ENCODE assay signal across 10 cellular contexts in genomic region chr7:50783304-50783703, GRCh38. TPM values are rescaled to one million over a fixed set of nuclear protein-coding genes. Genes with fewer than 3 reads are reported as not detected.
DNase-seq lines count a peak whose midpoint lies in the region; ATAC-seq and TF ChIP-seq lines count a peak whose summit lies in the region.
"Had no signal": no experiment of that assay in that cellular context is flagged by ENCODE, and none has a peak within 500 bp of the region (broad histone marks: within the 10 kb centered on the region; RNA-seq: fewer than 3 reads in every experiment).

No MANE protein-coding gene starts in this region.

- H3K4me1 ChIP-seq in right cardiac atrium (ENCODE audit: control insufficient read depth, insufficient read depth, low read length), result peaks cover 20% of the 10 kb centered on the region
- H3K4me1 ChIP-seq in body of pancreas, result peaks cover 92% of the 10 kb centered on the region
- peaks cover 13 to 36% of the 10 kb centered on the region in 2 donors for H3K4me1 ChIP-seq in muscle layer of duodenum (ENCODE audit: control insufficient read depth in 1 of 2, insufficient read depth in 2 of 2, low read length in 2 of 2)
- peaks cover 3% of the 10 kb centered on the region for H3K4me1 ChIP-seq in upper lobe of right lung

- 51% methylated on average over 6 of the region's 6 CpGs for WGBS in right cardiac atrium
- 34 to 43% methylated on average over 6 of the region's 6 CpGs for WGBS in body of pancreas, 2 donors

- TF ChIP-seq POLR2A in body of pancreas (IDR thresholded peaks at IDR 0.05), result no peak

- ATAC-seq in right cardiac atrium (peak in 1 of 2 donors; percentile 8), left ventricle myocardium superior (no peak), body of pancreas (no peak), upper lobe of right lung (no peak), HG03460 (IDR thresholded peaks at IDR 0.05; ENCODE audit: unreplicated experiment) (no peak)

- TF ChIP-seq CTCF in body of pancreas (IDR thresholded peaks at IDR 0.05) (no peak), upper lobe of right lung (IDR thresholded peaks at IDR 0.05) (no peak)

- DNase-seq in right cardiac atrium (no peak), left ventricle myocardium superior (no peak), body of pancreas (no peak), upper lobe of right lung (no peak), T1000 (lab: John Stamatoyannopoulos, UW) (no peak), superior temporal gyrus (ENCODE audit: extremely low spot score) (no peak)
- DNase-seq: esophagus squamous epithelium had no signal

- intact Hi-C loops in right cardiac atrium (cut with DNase I) (loop anchor here in 3 of 4 donors (10.0 kb wide), 2 partner anchors 281 to 361 kb away; no protein-coding TSS in a partner anchor), left ventricle myocardium superior (cut with micrococcal nuclease) (no loop called here), body of pancreas (cut with DNase I) (loop anchor here (10.0 kb wide), 1 partner anchor 361 kb away; no protein-coding TSS in a partner anchor), upper lobe of right lung (cut with DNase I) (no loop called here)

- no peak overlapping the region for H3K27ac ChIP-seq in right cardiac atrium (ENCODE audit: low read length)
- peak overlapping the region; percentile 17 to 70 (median 67) for H3K27ac ChIP-seq in body of pancreas
- no peak overlapping the region for H3K27ac ChIP-seq in muscle layer of duodenum (ENCODE audit: low read length)
- no peak overlapping the region for H3K27ac ChIP-seq in upper lobe of right lung

- H3K9me3 ChIP-seq in right cardiac atrium (ENCODE audit: control insufficient read depth, low read length) (no peaks in the 10 kb centered on the region), body of pancreas (no peaks in the 10 kb centered on the region), muscle layer of duodenum (ENCODE audit: control insufficient read depth in 1 of 2, low read length in 2 of 2) (no peaks in the 10 kb centered on the region), upper lobe of right lung (no peaks in the 10 kb centered on the region)
- H3K9me3 ChIP-seq: mucosa of descending colon had no signal

- H3K36me3 ChIP-seq in body of pancreas (replicated peaks in 1 of 2; ENCODE audit: insufficient read depth in 1 of 2, low read depth in 2 of 2) (no peaks in the 10 kb centered on the region), muscle layer of duodenum (ENCODE audit: control insufficient read depth in 1 of 2, insufficient read depth in 2 of 2, low read length in 2 of 2) (no peaks in the 10 kb centered on the region), upper lobe of right lung (no peaks in the 10 kb centered on the region)
- H3K36me3 ChIP-seq: esophagus squamous epithelium had no signal

- peak overlapping the region; percentile 50 for H3K4me3 ChIP-seq in right cardiac atrium (ENCODE audit: low read length)
- no peak overlapping the region for H3K4me3 ChIP-seq in body of pancreas
- H3K4me3 ChIP-seq in muscle layer of duodenum (ENCODE audit: low read depth in 1 of 2, low read length in 2 of 2), result peak overlapping the region; percentile 22 to 64
- peak overlapping the region; percentile 52 for H3K4me3 ChIP-seq in upper lobe of right lung
- H3K4me3 ChIP-seq: mucosa of descending colon had no signal

- H3K27me3 ChIP-seq in right cardiac atrium (ENCODE audit: control insufficient read depth, insufficient read depth), result no peaks in the 10 kb centered on the region
- no peaks in the 10 kb centered on the region for H3K27me3 ChIP-seq in body of pancreas
- H3K27me3 ChIP-seq in muscle layer of duodenum (ENCODE audit: low read depth, low read length), result no peaks in the 10 kb centered on the region
- H3K27me3 ChIP-seq in upper lobe of right lung, result no peaks in the 10 kb centered on the region

RNA-seq across cellular contexts. Expression of gene GRB10, which starts 0.6 kb away (rescaled TPM):
- total RNA-seq in right cardiac atrium, result 10 to 100 TPM; 52.0 to 86.0 (median 63.9) TPM
- polyA plus RNA-seq in right cardiac atrium, result 35.2 TPM
- total RNA-seq in left ventricle myocardium superior, result 25.4 TPM
- 100 to 1,000 TPM; 130 to 229 TPM for total RNA-seq in body of pancreas
- total RNA-seq in upper lobe of right lung, result 58.6 TPM

Comparison
In these comparisons a context has a peak if more than half of its experiments do, and no peak if none do; other contexts are left out.
1. intact Hi-C loops: an anchor here in right cardiac atrium (10.0 kb wide) and body of pancreas (10.0 kb wide); none called in left ventricle myocardium superior and upper lobe of right lung.
2. H3K27ac ChIP-seq: peak in body of pancreas (4 of 4); none in right cardiac atrium (single experiment), muscle layer of duodenum (single experiment) and upper lobe of right lung (single experiment).
3. H3K4me3 ChIP-seq: peak in right cardiac atrium (single experiment), muscle layer of duodenum (2 of 2) and upper lobe of right lung (single experiment); none in body of pancreas (0 of 2).